Comparison of ENCODE assay signal across 9 cellular contexts in genomic region chr12:24903305-24904088, GRCh38. TPM values are rescaled to one million over a fixed set of nuclear protein-coding genes. Genes with fewer than 3 reads are reported as not detected.
DNase-seq lines count a peak whose midpoint lies in the region; ATAC-seq, FAIRE-seq and TF ChIP-seq lines count a peak whose summit lies in the region.
"Had no signal": no experiment of that assay in that cellular context is flagged by ENCODE, and none has a peak within 500 bp of the region (broad histone marks: within the 10 kb centered on the region; RNA-seq: fewer than 3 reads in every experiment).

No MANE protein-coding gene starts in this region.

- CTCF ChIA-PET in CD8-positive, alpha-beta T cell (lab: Charles Lee) = no interaction called here

- 45 to 62% (median 51%) methylated on average over 27 of the region's 27 CpGs for WGBS in ovary, 3 donors
- 20 to 36% (median 36%) methylated on average over 27 of the region's 27 CpGs for WGBS in small intestine, 3 donors

- no peak for DNase-seq in CD8-positive, alpha-beta T cell
- peak; percentile 18 for DNase-seq in T-helper 2 cell treated with Interferon-gamma antibody and Interleukin-4, amounts not matched to agents 5 μg/mL and 100 μg/mL, for 36 hours (ENCODE audit: low spot score)
- DNase-seq in foreskin fibroblast (peak in 1 of 2 donors; percentile 46), ovary (no peak), small intestine (no peak), NCI-H187 (lab: John Stamatoyannopoulos, UW) (no peak), HCEC 1CT (no peak)

- peak; percentile 13 for TF ChIP-seq POLR2A in ovary (IDR thresholded peaks at IDR 0.05)

- no peak overlapping the region for H3K27ac ChIP-seq in CD8-positive, alpha-beta T cell (ENCODE audit: low read depth, low read length)
- H3K27ac ChIP-seq in ovary (no peak overlapping the region), small intestine (ENCODE audit: low read depth in 1 of 2, low read length in 1 of 2) (peak overlapping the region in 1 of 2 donors; percentile 2)

- no peak for TF ChIP-seq EP300 in ovary (IDR thresholded peaks at IDR 0.05)

- intact Hi-C loops in CD8-positive, alpha-beta T cell (cut with DNase I, micrococcal nuclease) = no loop called here
- intact Hi-C loops in ovary (cut with DNase I) = loop anchor here in 1 of 4 donors (5.0 kb wide), 1 partner anchor 296 kb away; no protein-coding TSS in a partner anchor

- H3K4me1 ChIP-seq in CD8-positive, alpha-beta T cell (ENCODE audit: insufficient read depth, low read length) = peaks cover 11% of the 10 kb centered on the region
- H3K4me1 ChIP-seq in ovary (ENCODE audit: insufficient read depth) = peaks cover 2% of the 10 kb centered on the region
- H3K4me1 ChIP-seq in small intestine (ENCODE audit: control insufficient read depth in 2 of 2, insufficient read depth in 1 of 2, low read depth in 1 of 2, low read length in 1 of 2) = no peaks in the 10 kb centered on the region

- H3K36me3 ChIP-seq in CD8-positive, alpha-beta T cell (ENCODE audit: insufficient read depth, low read length) = no peaks in the 10 kb centered on the region
- H3K36me3 ChIP-seq in ovary = no peaks in the 10 kb centered on the region
- H3K36me3 ChIP-seq in small intestine (ENCODE audit: control insufficient read depth in 2 of 2, insufficient read depth in 2 of 2, low read length in 2 of 2) = no peaks in the 10 kb centered on the region

- peaks cover 22% of the 10 kb centered on the region for H3K27me3 Mint-ChIP-seq in CD8-positive, alpha-beta T cell (ENCODE audit: low read depth)
- H3K27me3 Mint-ChIP-seq in T-helper 2 cell treated with Interferon-gamma antibody and Interleukin-4, amounts not matched to agents 5 μg/mL and 100 μg/mL, for 36 hours (ENCODE audit: low read depth) = peaks cover 12% of the 10 kb centered on the region

- POLR2A ChIA-PET in CD8-positive, alpha-beta T cell (lab: Charles Lee) = no interaction called here

- peaks cover 4% of the 10 kb centered on the region for H3K27me3 ChIP-seq in CD8-positive, alpha-beta T cell (ENCODE audit: insufficient read depth, low read length)
- H3K27me3 ChIP-seq in ovary (no peaks in the 10 kb centered on the region), small intestine (ENCODE audit: control insufficient read depth in 2 of 2, insufficient read depth in 2 of 2, low read length in 2 of 2) (peaks cover 4 to 15% of the 10 kb centered on the region in 2 donors)

- peak overlapping the region; percentile 11 for H3K4me3 ChIP-seq in CD8-positive, alpha-beta T cell (ENCODE audit: low read depth, low read length)
- H3K4me3 ChIP-seq in foreskin fibroblast (ENCODE audit: low read depth in 1 of 2, low read length in 2 of 2) = peak overlapping the region; percentile 60 to 67
- H3K4me3 ChIP-seq in ovary = peak overlapping the region; percentile 16
- no peak overlapping the region for H3K4me3 ChIP-seq in small intestine (ENCODE audit: low read depth in 1 of 2, low read length in 2 of 2)

- H3K36me3 Mint-ChIP-seq in CD8-positive, alpha-beta T cell = no peaks in the 10 kb centered on the region
- peaks cover 3% of the 10 kb centered on the region for H3K36me3 Mint-ChIP-seq in T-helper 2 cell treated with Interferon-gamma antibody and Interleukin-4, amounts not matched to agents 5 μg/mL and 100 μg/mL, for 36 hours (ENCODE audit: low read depth)

- TF ChIP-seq CTCF in CD8-positive, alpha-beta T cell (IDR thresholded peaks at IDR 0.05) = no peak
- TF ChIP-seq CTCF in foreskin fibroblast (IDR thresholded peaks at IDR 0.05; ENCODE audit: low read depth, low read length) (no peak), ovary (IDR thresholded peaks at IDR 0.05) (no peak)

- FAIRE-seq in small intestine (lab: Jason Lieb, UNC) = no peak
- FAIRE-seq: endometrium had no signal

- H3K9me3 ChIP-seq in CD8-positive, alpha-beta T cell (ENCODE audit: low read length) = no peaks in the 10 kb centered on the region
- H3K9me3 ChIP-seq in ovary = no peaks in the 10 kb centered on the region
- H3K9me3 ChIP-seq in small intestine (ENCODE audit: control insufficient read depth, low read depth) = no peaks in the 10 kb centered on the region

- H3K4me3 Mint-ChIP-seq in CD8-positive, alpha-beta T cell = peak overlapping the region; percentile 55
- peak overlapping the region; percentile 97 for H3K4me3 Mint-ChIP-seq in T-helper 2 cell treated with Interferon-gamma antibody and Interleukin-4, amounts not matched to agents 5 μg/mL and 100 μg/mL, for 36 hours

- no peak overlapping the region for H3K27ac Mint-ChIP-seq in CD8-positive, alpha-beta T cell
- H3K27ac Mint-ChIP-seq in T-helper 2 cell treated with Interferon-gamma antibody and Interleukin-4, amounts not matched to agents 5 μg/mL and 100 μg/mL, for 36 hours = peak overlapping the region; percentile 1

- no peaks in the 10 kb centered on the region for H3K9me3 Mint-ChIP-seq in CD8-positive, alpha-beta T cell
- H3K9me3 Mint-ChIP-seq in T-helper 2 cell treated with Interferon-gamma antibody and Interleukin-4, amounts not matched to agents 5 μg/mL and 100 μg/mL, for 36 hours = no peaks in the 10 kb centered on the region

- H3K4me1 Mint-ChIP-seq in CD8-positive, alpha-beta T cell (ENCODE audit: low read depth) = peaks cover 14% of the 10 kb centered on the region
- peaks cover 31% of the 10 kb centered on the region for H3K4me1 Mint-ChIP-seq in T-helper 2 cell treated with Interferon-gamma antibody and Interleukin-4, amounts not matched to agents 5 μg/mL and 100 μg/mL, for 36 hours (ENCODE audit: low read depth)

- no peak for ATAC-seq in CD8-positive, alpha-beta T cell
- ATAC-seq in GM19395 (IDR thresholded peaks at IDR 0.05; ENCODE audit: unreplicated experiment) = no peak

RNA-seq across cellular contexts. Expression of gene BCAT1, which starts 45.4 kb away (rescaled TPM):
- total RNA-seq in CD8-positive, alpha-beta T cell = under 1 TPM; 0.06 to 0.43 TPM
- total RNA-seq in ovary = 100 to 1,000 TPM in 1 of 7 donors, 10 to 100 TPM in 6; 14.9 to 106 (median 36.2) TPM
- 10 to 100 TPM; 12.0 to 18.3 TPM for polyA plus RNA-seq in ovary
- 1 to 10 TPM in 2 of 3 donors, under 1 TPM in 1; 0.22 to 5.3 (median 2.4) TPM for polyA plus RNA-seq in small intestine

Comparison
In these comparisons a context has a peak if more than half of its experiments do, and no peak if none do; other contexts are left out.
1. H3K4me3 ChIP-seq: peak in CD8-positive, alpha-beta T cell (single experiment), foreskin fibroblast (2 of 2) and ovary (single experiment); none in small intestine (0 of 2).
2. RNA of gene BCAT1, which starts 45.4 kb away (total RNA-seq): 14.9 to 106 TPM in ovary; 0.06 to 0.43 TPM in CD8-positive, alpha-beta T cell; every median in the first group is over 10 times any median in the second.